ENCODE assay signal across 23 cellular contexts in the genomic region with DNA sequence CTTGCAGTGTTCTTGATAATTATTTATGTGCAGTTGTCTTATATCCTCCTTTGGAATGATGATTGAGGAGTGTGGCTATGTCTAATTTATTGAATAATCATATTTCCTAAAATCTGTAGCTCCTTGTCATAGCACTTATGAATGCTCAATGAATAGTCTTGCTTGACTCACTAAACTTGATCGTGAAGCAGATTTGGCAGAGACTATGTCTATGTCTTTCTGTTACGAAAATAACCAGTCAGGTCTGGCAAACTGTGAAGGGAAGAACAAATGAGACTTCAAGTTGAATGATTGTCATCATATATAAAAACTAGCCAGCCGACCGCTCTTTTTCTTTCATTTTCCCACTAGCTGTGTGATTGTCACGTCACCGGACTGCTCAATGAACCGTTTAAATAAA.
"Had no signal": no experiment of that assay in that cellular context is flagged by ENCODE, and none has a peak within 500 bp of the region (broad histone marks: within the 10 kb centered on the region; RNA-seq: fewer than 3 reads in every experiment).

No MANE protein-coding gene starts in this region.

- H3K9me3 ChIP-seq: gastrocnemius medialis, left ventricle myocardium inferior, lower lobe of right lung, psoas muscle, right lobe of liver, tibial nerve, upper lobe of right lung, vagina had no signal

- H3K9ac ChIP-seq: neural progenitor cell had no signal

- H3K27me3 ChIP-seq: gastrocnemius medialis, neural progenitor cell, right lobe of liver, tibial nerve, upper lobe of right lung, vagina had no signal

- DNase-seq: effector CD4-positive, alpha-beta T cell; gastrocnemius medialis; left cardiac atrium; left ventricle myocardium inferior; lower lobe of right lung; mesenchymal stem cell; midbrain; occipital lobe; psoas muscle; right lobe of liver; stimulated activated CD4-positive, alpha-beta T cell treated with anti-CD3 and anti-CD28 coated beads, Interleukin-4, amount 100 ng/mL, for 1 hour; stimulated activated CD8-positive, alpha-beta memory T cell treated with anti-CD3 and anti-CD28 coated beads, Interleukin-4, amount 100 ng/mL, for 48 hours; stimulated activated naive CD8-positive, alpha-beta T cell treated with anti-CD3 and anti-CD28 coated beads, Interleukin-15, Interleukin-2, amounts not matched to agents 100 U/mL and 50 U/mL, for 24 hours; upper lobe of right lung had no signal

- H3K27ac ChIP-seq: coronary artery, gastrocnemius medialis, left ventricle myocardium inferior, lower lobe of right lung, neural progenitor cell, psoas muscle, right lobe of liver, tibial nerve, upper lobe of right lung, vagina had no signal

- FAIRE-seq: endometrium, keratinocyte had no signal

- H3K36me3 ChIP-seq: gastrocnemius medialis, left ventricle myocardium inferior, lower lobe of right lung, neural progenitor cell, right lobe of liver, tibial nerve, upper lobe of right lung, vagina had no signal

- H3K4me1 ChIP-seq: gastrocnemius medialis, left ventricle myocardium inferior, lower lobe of right lung, neural progenitor cell, psoas muscle, right lobe of liver, upper lobe of right lung, vagina had no signal

- ATAC-seq: esophagus mucosa; gastrocnemius medialis; left cardiac atrium; lower lobe of right lung; natural killer cell treated with Interleukin-12 subunit alpha and Interleukin-12 subunit beta and Interleukin-15 and Interleukin-18, amount 100 ng/mL, for 72 hours; psoas muscle; right lobe of liver; stimulated activated effector memory CD8-positive, alpha-beta T cell treated with anti-CD3 and anti-CD28 coated beads, Interleukin-12 subunit alpha, Interleukin-12 subunit beta, amount 100 ng/mL, for 72 hours; stimulated activated naive CD8-positive, alpha-beta T cell treated with anti-CD3 and anti-CD28 coated beads, Interleukin-15, Interleukin-2, amounts not matched to agents 100 U/mL and 50 U/mL, for 24 hours; upper lobe of right lung had no signal

- H3K4me3 ChIP-seq: coronary artery, gastrocnemius medialis, left ventricle myocardium inferior, lower lobe of right lung, neural progenitor cell, psoas muscle, right lobe of liver, tibial nerve, upper lobe of right lung, vagina had no signal
